Comparison of ENCODE assay signal across 17 cellular contexts in the genomic region with DNA sequence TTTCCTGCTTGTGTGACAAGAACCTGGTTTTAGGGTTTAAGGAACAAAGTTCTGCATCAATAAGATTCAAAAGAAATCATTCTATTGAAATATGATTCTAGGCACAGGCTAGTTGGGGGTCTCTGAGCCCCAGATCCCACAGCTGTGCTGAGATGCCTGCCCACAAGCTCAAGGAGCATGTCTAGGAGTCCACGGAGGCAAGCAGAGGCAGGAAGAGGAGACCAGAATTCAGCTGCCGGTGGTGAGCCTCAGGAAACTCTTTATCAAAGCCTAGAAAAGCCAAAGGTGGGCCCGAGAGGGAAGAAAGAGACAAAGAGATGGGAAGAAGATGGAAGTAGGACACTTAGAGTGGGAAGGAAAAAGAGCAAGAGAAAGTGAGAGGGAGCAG. TPM values are rescaled to one million over a fixed set of nuclear protein-coding genes. Genes with fewer than 3 reads are reported as not detected.
DNase-seq lines count a peak whose midpoint lies in the region; ATAC-seq and TF ChIP-seq lines count a peak whose summit lies in the region.
"Had no signal": no experiment of that assay in that cellular context is flagged by ENCODE, and none has a peak within 500 bp of the region (broad histone marks: within the 10 kb centered on the region; RNA-seq: fewer than 3 reads in every experiment).

No MANE protein-coding gene starts in this region.

- POLR2A ChIA-PET in activated CD8-positive, alpha-beta T cell treated with anti-CD3 and anti-CD28 coated beads for 36 hours (lab: Charles Lee): interaction anchor here (0.6 to 1.5 kb wide), 9 partner anchors 8 to 606 kb away, joined by 3 to 4 read pairs (median 3); no protein-coding TSS in a partner anchor

- H3K4me1 Mint-ChIP-seq in T-helper 2 cell treated with Interferon-gamma antibody and Interleukin-4, amounts not matched to agents 5 μg/mL and 100 μg/mL, for 36 hours (ENCODE audit: low read depth): peaks cover 18% of the 10 kb centered on the region
- H3K4me1 Mint-ChIP-seq in activated CD8-positive, alpha-beta T cell treated with anti-CD3 and anti-CD28 coated beads for 36 hours (ENCODE audit: low read depth): peaks cover 40% of the 10 kb centered on the region

- H3K4me3 ChIP-seq in iPS-20b (ENCODE audit: low read length): no peak overlapping the region
- H3K4me3 ChIP-seq in smooth muscle cell: no peak overlapping the region
- H3K4me3 ChIP-seq in sigmoid colon: no peak overlapping the region
- H3K4me3 ChIP-seq: right atrium auricular region had no signal

- H3K9me3 ChIP-seq in iPS-20b (ENCODE audit: insufficient read depth, low read depth, low read length) (peaks cover 6% of the 10 kb centered on the region; the same call in 1 of the 2 replicates), smooth muscle cell (replicated peaks; ENCODE audit: low read depth) (no peaks in the 10 kb centered on the region), sigmoid colon (no peaks in the 10 kb centered on the region)
- H3K9me3 ChIP-seq: right atrium auricular region had no signal

- H3K27ac Mint-ChIP-seq in T-helper 2 cell treated with Interferon-gamma antibody and Interleukin-4, amounts not matched to agents 5 μg/mL and 100 μg/mL, for 36 hours: peak overlapping the region; percentile 48
- H3K27ac Mint-ChIP-seq in activated CD8-positive, alpha-beta T cell treated with anti-CD3 and anti-CD28 coated beads for 36 hours: peak overlapping the region; percentile 80
- H3K27ac Mint-ChIP-seq: activated CD4-positive, alpha-beta memory T cell treated with anti-CD3 and anti-CD28 coated beads, Interleukin-2, amount 10 ng/mL, durations not matched to agents 7 days and 5 days; stimulated activated memory B cell treated with anti-CD40 and anti-IgM and Interleukin-4, amounts not matched to agents 10 μg/mL and 1 μg/mL and 100 μg/mL, for 72 hours had no signal

- H3K27me3 ChIP-seq in iPS-20b (ENCODE audit: insufficient read depth, low read length) (no peaks in the 10 kb centered on the region), smooth muscle cell (ENCODE audit: low read depth) (no peaks in the 10 kb centered on the region), sigmoid colon (no peaks in the 10 kb centered on the region)
- H3K27me3 ChIP-seq: right atrium auricular region had no signal

- peak overlapping the region; percentile 41 for H3K4me2 ChIP-seq in smooth muscle cell

- 70% methylated on average over 3 of the region's 3 CpGs for WGBS in smooth muscle cell (ENCODE audit: low lambda C conversion rate)
- WGBS in sigmoid colon, 2 donors: 43 to 81% methylated on average over 3 of the region's 3 CpGs

- no peaks in the 10 kb centered on the region for H4K20me1 ChIP-seq in smooth muscle cell (ENCODE audit: low read depth)

- H3K9ac ChIP-seq in iPS-20b (ENCODE audit: low read depth, low read length) (peak overlapping the region; percentile 19; the same call in 1 of the 2 replicates), smooth muscle cell (ENCODE audit: low read depth) (no peak overlapping the region)

- no peak for DNase-seq in T-helper 2 cell treated with Interferon-gamma antibody and Interleukin-4, amounts not matched to agents 5 μg/mL and 100 μg/mL, for 36 hours (ENCODE audit: low spot score)
- DNase-seq in T-helper 2 cell (no peak), smooth muscle cell (lab: John Stamatoyannopoulos, UW; ENCODE audit: unreplicated experiment) (no peak), sigmoid colon (no peak), CD1c-positive myeloid dendritic cell (ENCODE audit: extremely low spot score) (no peak)
- no peak for DNase-seq in activated CD8-positive, alpha-beta T cell treated with anti-CD3 and anti-CD28 coated beads for 36 hours
- DNase-seq: activated CD4-positive, alpha-beta memory T cell treated with anti-CD3 and anti-CD28 coated beads, Interleukin-2, amount 10 ng/mL, durations not matched to agents 7 days and 5 days; activated effector memory CD4-positive, alpha-beta T cell treated with anti-CD3 and anti-CD28 coated beads, Interleukin-2, amount 50 U/mL, for 16 hours; CD4-positive, alpha-beta memory T cell; GDM1; NCI-H2081 treated with DMSO at 0.1 percent for 48 hours; NCI-H748 treated with DMSO at 0.1 percent for 48 hours had no signal

- peaks cover 38% of the 10 kb centered on the region for H3K4me1 ChIP-seq in iPS-20b (ENCODE audit: insufficient read depth, low read length)
- H3K4me1 ChIP-seq in smooth muscle cell (ENCODE audit: low read depth): peaks cover 20% of the 10 kb centered on the region
- H3K4me1 ChIP-seq in sigmoid colon: peaks cover 0 to 37% (median 11%) of the 10 kb centered on the region in 4 donors

- H3K36me3 Mint-ChIP-seq in T-helper 2 cell treated with Interferon-gamma antibody and Interleukin-4, amounts not matched to agents 5 μg/mL and 100 μg/mL, for 36 hours (ENCODE audit: low read depth): no peaks in the 10 kb centered on the region
- no peaks in the 10 kb centered on the region for H3K36me3 Mint-ChIP-seq in activated CD8-positive, alpha-beta T cell treated with anti-CD3 and anti-CD28 coated beads for 36 hours (ENCODE audit: low read depth)
- H3K36me3 Mint-ChIP-seq: CD4-positive, alpha-beta memory T cell; stimulated activated memory B cell treated with anti-CD40 and anti-IgM and Interleukin-4, amounts not matched to agents 10 μg/mL and 1 μg/mL and 100 μg/mL, for 72 hours had no signal

- no peaks in the 10 kb centered on the region for H3K79me2 ChIP-seq in smooth muscle cell (ENCODE audit: low read depth)

- H3K27me3 Mint-ChIP-seq in T-helper 2 cell treated with Interferon-gamma antibody and Interleukin-4, amounts not matched to agents 5 μg/mL and 100 μg/mL, for 36 hours (ENCODE audit: low read depth): peaks cover 2% of the 10 kb centered on the region
- no peaks in the 10 kb centered on the region for H3K27me3 Mint-ChIP-seq in activated CD8-positive, alpha-beta T cell treated with anti-CD3 and anti-CD28 coated beads for 36 hours

- intact Hi-C loops in activated CD8-positive, alpha-beta T cell treated with anti-CD3 and anti-CD28 coated beads for 36 hours (cut with micrococcal nuclease): no loop called here
- intact Hi-C loops in sigmoid colon (cut with DNase I): no loop called here

- H3K9me3 Mint-ChIP-seq in T-helper 2 cell treated with Interferon-gamma antibody and Interleukin-4, amounts not matched to agents 5 μg/mL and 100 μg/mL, for 36 hours: no peaks in the 10 kb centered on the region
- no peaks in the 10 kb centered on the region for H3K9me3 Mint-ChIP-seq in activated CD8-positive, alpha-beta T cell treated with anti-CD3 and anti-CD28 coated beads for 36 hours
- H3K9me3 Mint-ChIP-seq: activated CD4-positive, alpha-beta memory T cell treated with anti-CD3 and anti-CD28 coated beads, Interleukin-2, amount 10 ng/mL, durations not matched to agents 7 days and 5 days; CD4-positive, alpha-beta memory T cell; central memory CD8-positive, alpha-beta T cell; stimulated activated memory B cell treated with anti-CD40 and anti-IgM and Interleukin-4, amounts not matched to agents 10 μg/mL and 1 μg/mL and 100 μg/mL, for 72 hours had no signal

- peaks cover 69% of the 10 kb centered on the region for H3K36me3 ChIP-seq in iPS-20b (ENCODE audit: insufficient read depth, low read depth, low read length)
- no peaks in the 10 kb centered on the region for H3K36me3 ChIP-seq in smooth muscle cell (ENCODE audit: low read depth)
- H3K36me3 ChIP-seq in sigmoid colon: no peaks in the 10 kb centered on the region
- H3K36me3 ChIP-seq: right atrium auricular region had no signal

- no peak overlapping the region for H3K4me3 Mint-ChIP-seq in T-helper 2 cell treated with Interferon-gamma antibody and Interleukin-4, amounts not matched to agents 5 μg/mL and 100 μg/mL, for 36 hours
- H3K4me3 Mint-ChIP-seq in activated CD8-positive, alpha-beta T cell treated with anti-CD3 and anti-CD28 coated beads for 36 hours: peak overlapping the region; percentile 69
- H3K4me3 Mint-ChIP-seq: activated CD4-positive, alpha-beta memory T cell treated with anti-CD3 and anti-CD28 coated beads, Interleukin-2, amount 10 ng/mL, durations not matched to agents 7 days and 5 days; central memory CD8-positive, alpha-beta T cell; stimulated activated memory B cell treated with anti-CD40 and anti-IgM and Interleukin-4, amounts not matched to agents 10 μg/mL and 1 μg/mL and 100 μg/mL, for 72 hours had no signal

- CTCF ChIA-PET in activated CD8-positive, alpha-beta T cell treated with anti-CD3 and anti-CD28 coated beads for 36 hours (lab: Charles Lee): interaction anchor here (0.8 to 5.0 kb wide), 11 partner anchors 9 to 244 kb away, joined by 3 to 30 read pairs (median 7); a partner anchor contains a TSS

- H2AFZ ChIP-seq in smooth muscle cell (ENCODE audit: low read depth): peak overlapping the region; percentile 51

- no peak for ATAC-seq in activated CD8-positive, alpha-beta T cell treated with anti-CD3 and anti-CD28 coated beads for 36 hours
- no peak for ATAC-seq in HG02642 (IDR thresholded peaks at IDR 0.05; ENCODE audit: poor library complexity, unreplicated experiment)
- ATAC-seq: stimulated activated memory B cell treated with anti-CD40 and anti-IgM and Interleukin-4, amounts not matched to agents 10 μg/mL and 1 μg/mL and 100 μg/mL, for 72 hours had no signal

- H3F3A ChIP-seq in smooth muscle cell (ENCODE audit: low read depth): no peaks in the 10 kb centered on the region

- no peak for TF ChIP-seq CTCF in activated CD8-positive, alpha-beta T cell treated with anti-CD3 and anti-CD28 coated beads for 36 hours (IDR thresholded peaks at IDR 0.05)
- TF ChIP-seq CTCF in smooth muscle cell (IDR thresholded peaks at IDR 0.05; ENCODE audit: borderline replicate concordance, insufficient read depth, poor library complexity, severe bottlenecking) (no peak), sigmoid colon (IDR thresholded peaks at IDR 0.05) (no peak)

- TF ChIP-seq EP300 in sigmoid colon (IDR thresholded peaks at IDR 0.05): no peak

- peak overlapping the region; percentile 25 for H3K27ac ChIP-seq in iPS-20b (ENCODE audit: low read length)
- no peak overlapping the region for H3K27ac ChIP-seq in smooth muscle cell (ENCODE audit: low read depth)
- peak overlapping the region in 2 of 4 donors; percentile 25 to 52 for H3K27ac ChIP-seq in sigmoid colon

- TF ChIP-seq POLR2A in sigmoid colon (IDR thresholded peaks at IDR 0.05): no peak

RNA-seq across cellular contexts. Expression of a gene that starts 40.7 kb away (rescaled TPM):
- 10 to 100 TPM; 14.4 to 14.5 TPM for total RNA-seq in activated CD8-positive, alpha-beta T cell treated with anti-CD3 and anti-CD28 coated beads for 36 hours
- 30.7 and 82.6 TPM in 2 replicates for total RNA-seq in smooth muscle cell
- 23.8 and 77.3 TPM in 2 replicates for polyA plus RNA-seq in smooth muscle cell
- total RNA-seq in sigmoid colon: 10 to 100 TPM in 2 of 4 donors, 1 to 10 TPM in 2; 7.9 to 25.2 (median 13.6) TPM
- polyA plus RNA-seq in sigmoid colon: 100 to 1,000 TPM in 1 of 3 donors, 10 to 100 TPM in 2; 25.7 to 110 (median 27.0) TPM
